ENCODE assay signal across 9 cellular contexts in the genomic region with DNA sequence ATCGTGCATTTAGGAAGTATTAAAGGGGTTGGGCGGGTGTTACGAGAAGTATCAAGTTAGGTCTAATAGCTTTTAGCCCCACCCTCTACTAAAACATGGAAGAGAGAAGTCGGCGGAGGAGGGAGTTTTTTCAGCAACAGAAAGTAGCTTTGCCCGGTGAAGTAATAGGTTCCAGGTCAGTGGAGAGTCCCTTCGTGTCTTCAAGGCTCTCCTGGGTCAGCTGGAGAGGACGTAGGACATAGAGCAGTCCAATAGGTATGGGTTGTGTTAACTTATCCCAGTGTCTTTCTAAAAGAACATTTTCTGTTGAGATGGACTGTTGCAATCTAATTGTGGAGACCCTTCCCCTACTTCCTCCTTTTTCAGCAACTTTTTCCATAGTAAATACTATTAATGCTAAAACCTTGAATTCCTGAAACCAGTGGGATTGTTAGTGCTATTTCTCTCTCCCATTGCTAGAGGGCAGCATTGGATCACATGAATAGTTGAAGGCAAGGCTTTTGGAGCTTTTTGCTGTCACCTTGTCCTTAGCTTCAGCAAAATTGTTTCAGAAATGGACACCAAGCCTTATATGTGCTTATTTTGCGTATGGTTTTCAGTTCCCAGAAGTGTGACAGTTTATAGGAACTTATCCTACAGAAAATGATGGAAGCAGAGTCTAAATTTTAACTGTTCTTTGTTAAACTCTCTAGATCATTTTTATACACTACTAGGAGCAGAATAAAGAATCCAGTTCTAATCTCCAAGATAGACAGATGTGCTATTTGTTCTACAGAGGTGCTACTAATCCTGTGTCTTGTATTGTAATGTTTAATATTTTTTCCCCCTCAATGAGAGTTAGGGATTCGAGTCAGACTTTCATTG. TPM values are rescaled to one million over a fixed set of nuclear protein-coding genes. Genes with fewer than 3 reads are reported as not detected.
DNase-seq lines count a peak whose midpoint lies in the region; ATAC-seq and TF ChIP-seq lines count a peak whose summit lies in the region.
"Had no signal": no experiment of that assay in that cellular context is flagged by ENCODE, and none has a peak within 500 bp of the region (broad histone marks: within the 10 kb centered on the region; RNA-seq: fewer than 3 reads in every experiment).

No MANE protein-coding gene starts in this region.

- H3K27me3 ChIP-seq in SK-N-SH (ENCODE audit: insufficient read depth) = no peaks in the 10 kb centered on the region
- H3K27me3 ChIP-seq: BLaER1 had no signal

- peak; percentile 16 for DNase-seq in DMS79 treated with DMSO at 0.1 percent for 48 hours (lab: John Stamatoyannopoulos, UW)
- DNase-seq in DMS79 (lab: John Stamatoyannopoulos, UW) = no peak
- DNase-seq in LoVo (ENCODE audit: low spot score) = peak; percentile 33
- DNase-seq in SK-N-SH = peak; percentile 65
- peak; percentile 51 for DNase-seq in fibroblast of villous mesenchyme (ENCODE audit: low read depth)
- peak; percentile 23 for DNase-seq in retina

- H3K9me2 ChIP-seq in SK-N-SH = no peaks in the 10 kb centered on the region

- no peak overlapping the region for H3K4me2 ChIP-seq in SK-N-SH
- H3K4me2 ChIP-seq: BLaER1 had no signal

- no peak overlapping the region; a peak in 1 of 4 replicates for H3K27ac ChIP-seq in SK-N-SH (ENCODE audit: low read depth in 2 of 2, low read length in 1 of 2)
- H3K27ac ChIP-seq: BLaER1 had no signal

- H3K4me1 ChIP-seq in SK-N-SH (ENCODE audit: control insufficient read depth in 1 of 2, insufficient read depth in 2 of 2, low read depth in 1 of 2, low read length in 1 of 2) = no peaks in the 10 kb centered on the region
- H3K4me1 ChIP-seq: BLaER1 had no signal

- no peaks in the 10 kb centered on the region for H4K20me1 ChIP-seq in SK-N-SH (ENCODE audit: insufficient read depth)

- no peak for ATAC-seq in GM19035 (IDR thresholded peaks at IDR 0.05; ENCODE audit: unreplicated experiment)
- ATAC-seq in GM21423 (IDR thresholded peaks at IDR 0.05; ENCODE audit: unreplicated experiment) = no peak

- H3K9me3 ChIP-seq in SK-N-SH = no peaks in the 10 kb centered on the region

- H3K79me2 ChIP-seq in SK-N-SH (ENCODE audit: insufficient read depth) = no peaks in the 10 kb centered on the region

- H3K4me3 ChIP-seq in SK-N-SH (ENCODE audit: low read depth in 2 of 2, low read length in 1 of 2) (no peak overlapping the region; a peak in 1 of 4 replicates), fibroblast of villous mesenchyme (ENCODE audit: low read depth, low read length) (no peak overlapping the region)
- H3K4me3 ChIP-seq: BLaER1 had no signal

- H3K36me3 ChIP-seq in SK-N-SH (replicated peaks in 1 of 2; ENCODE audit: control insufficient read depth in 1 of 2, insufficient read depth in 2 of 2, low read length in 1 of 2) = peaks cover 30 to 38% of the 10 kb centered on the region in 2 experiments

- 74% methylated on average over 10 of the region's 10 CpGs for WGBS in SK-N-SH (ENCODE audit: low lambda C conversion rate)

- no peak for TF ChIP-seq EP300 in SK-N-SH (IDR thresholded peaks at IDR 0.05; ENCODE audit: borderline replicate concordance in 1 of 2, low read depth in 1 of 2, low read length in 1 of 2)

- TF ChIP-seq RAD21 in SK-N-SH (IDR thresholded peaks at IDR 0.05; ENCODE audit: low read length) = peak; percentile 98

- POLR2A ChIA-PET in SK-N-SH (lab: Yijun Ruan, JAX) = no interaction called here

- TF ChIP-seq CTCF in SK-N-SH (IDR thresholded peaks at IDR 0.05) (peak; percentile 91), fibroblast of villous mesenchyme (IDR thresholded peaks at IDR 0.05; ENCODE audit: insufficient read depth, low read depth, low read length) (peak; percentile 75)

- H2AFZ ChIP-seq in SK-N-SH (ENCODE audit: low read depth) = no peak overlapping the region

- H3F3A ChIP-seq in SK-N-SH (replicated peaks; ENCODE audit: insufficient read depth) = peaks cover 5% of the 10 kb centered on the region

- no peak overlapping the region for H3K9ac ChIP-seq in SK-N-SH
- H3K9ac ChIP-seq: BLaER1 had no signal

- CTCF ChIA-PET in SK-N-SH (lab: Yijun Ruan, JAX) = interaction anchor here (0.5 to 5.1 kb wide), 99 partner anchors 10 to 1835 kb away, joined by 3 to 88 read pairs (median 4); no protein-coding TSS in a partner anchor

TF ChIP-seq in SK-N-SH, 30 proteins besides CTCF, POLR2A, EP300 and RAD21:
- TF ChIP-seq TCF12 (IDR thresholded peaks at IDR 0.05) = no peak
- TF ChIP-seq SMC3 (IDR thresholded peaks at IDR 0.05; ENCODE audit: low read depth, low read length) = peak; percentile 78
- TF ChIP-seq, protein P1, sequence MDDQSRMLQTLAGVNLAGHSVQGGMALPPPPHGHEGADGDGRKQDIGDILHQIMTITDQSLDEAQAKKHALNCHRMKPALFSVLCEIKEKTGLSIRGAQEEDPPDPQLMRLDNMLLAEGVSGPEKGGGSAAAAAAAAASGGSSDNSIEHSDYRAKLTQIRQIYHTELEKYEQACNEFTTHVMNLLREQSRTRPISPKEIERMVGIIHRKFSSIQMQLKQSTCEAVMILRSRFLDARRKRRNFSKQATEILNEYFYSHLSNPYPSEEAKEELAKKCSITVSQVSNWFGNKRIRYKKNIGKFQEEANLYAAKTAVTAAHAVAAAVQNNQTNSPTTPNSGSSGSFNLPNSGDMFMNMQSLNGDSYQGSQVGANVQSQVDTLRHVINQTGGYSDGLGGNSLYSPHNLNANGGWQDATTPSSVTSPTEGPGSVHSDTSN (IDR thresholded peaks at IDR 0.05) = no peak
- TF ChIP-seq MXI1 (IDR thresholded peaks at IDR 0.05; ENCODE audit: low read depth, low read length) = 0 out of 2 replicates have a peak, but pooled peaks have one; percentile 20
- no peak for TF ChIP-seq NRF1 (IDR thresholded peaks at IDR 0.05; ENCODE audit: low read depth, low read length)
- TF ChIP-seq, protein P2, sequence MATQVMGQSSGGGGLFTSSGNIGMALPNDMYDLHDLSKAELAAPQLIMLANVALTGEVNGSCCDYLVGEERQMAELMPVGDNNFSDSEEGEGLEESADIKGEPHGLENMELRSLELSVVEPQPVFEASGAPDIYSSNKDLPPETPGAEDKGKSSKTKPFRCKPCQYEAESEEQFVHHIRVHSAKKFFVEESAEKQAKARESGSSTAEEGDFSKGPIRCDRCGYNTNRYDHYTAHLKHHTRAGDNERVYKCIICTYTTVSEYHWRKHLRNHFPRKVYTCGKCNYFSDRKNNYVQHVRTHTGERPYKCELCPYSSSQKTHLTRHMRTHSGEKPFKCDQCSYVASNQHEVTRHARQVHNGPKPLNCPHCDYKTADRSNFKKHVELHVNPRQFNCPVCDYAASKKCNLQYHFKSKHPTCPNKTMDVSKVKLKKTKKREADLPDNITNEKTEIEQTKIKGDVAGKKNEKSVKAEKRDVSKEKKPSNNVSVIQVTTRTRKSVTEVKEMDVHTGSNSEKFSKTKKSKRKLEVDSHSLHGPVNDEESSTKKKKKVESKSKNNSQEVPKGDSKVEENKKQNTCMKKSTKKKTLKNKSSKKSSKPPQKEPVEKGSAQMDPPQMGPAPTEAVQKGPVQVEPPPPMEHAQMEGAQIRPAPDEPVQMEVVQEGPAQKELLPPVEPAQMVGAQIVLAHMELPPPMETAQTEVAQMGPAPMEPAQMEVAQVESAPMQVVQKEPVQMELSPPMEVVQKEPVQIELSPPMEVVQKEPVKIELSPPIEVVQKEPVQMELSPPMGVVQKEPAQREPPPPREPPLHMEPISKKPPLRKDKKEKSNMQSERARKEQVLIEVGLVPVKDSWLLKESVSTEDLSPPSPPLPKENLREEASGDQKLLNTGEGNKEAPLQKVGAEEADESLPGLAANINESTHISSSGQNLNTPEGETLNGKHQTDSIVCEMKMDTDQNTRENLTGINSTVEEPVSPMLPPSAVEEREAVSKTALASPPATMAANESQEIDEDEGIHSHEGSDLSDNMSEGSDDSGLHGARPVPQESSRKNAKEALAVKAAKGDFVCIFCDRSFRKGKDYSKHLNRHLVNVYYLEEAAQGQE (IDR thresholded peaks at IDR 0.05; ENCODE audit: low read depth, low read length) = no peak
- TF ChIP-seq, protein P3, sequence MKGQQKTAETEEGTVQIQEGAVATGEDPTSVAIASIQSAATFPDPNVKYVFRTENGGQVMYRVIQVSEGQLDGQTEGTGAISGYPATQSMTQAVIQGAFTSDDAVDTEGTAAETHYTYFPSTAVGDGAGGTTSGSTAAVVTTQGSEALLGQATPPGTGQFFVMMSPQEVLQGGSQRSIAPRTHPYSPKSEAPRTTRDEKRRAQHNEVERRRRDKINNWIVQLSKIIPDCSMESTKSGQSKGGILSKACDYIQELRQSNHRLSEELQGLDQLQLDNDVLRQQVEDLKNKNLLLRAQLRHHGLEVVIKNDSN (IDR thresholded peaks at IDR 0.05; ENCODE audit: borderline replicate concordance, low read depth) = no peak
- TF ChIP-seq GABPA (IDR thresholded peaks at IDR 0.05; ENCODE audit: low read depth) = no peak
- TF ChIP-seq SIN3A (IDR thresholded peaks at IDR 0.05; ENCODE audit: borderline replicate concordance, low read depth, low read length) = no peak
- TF ChIP-seq CHD2 (IDR thresholded peaks at IDR 0.05; ENCODE audit: low read length, partially characterized antibody) = no peak

RNA-seq across cellular contexts. Expression of a gene that starts 38.4 kb away (rescaled TPM):
- polyA plus RNA-seq in SK-N-SH (2012; rRNA removed) = 28.4 and 32.1 TPM in 2 replicates
- 47.1 and 55.7 TPM in 2 replicates for polyA plus RNA-seq in SK-N-SH (2012; cell fraction: cytosol; rRNA removed)
- 22.8 and 29.5 TPM in 2 replicates for polyA plus RNA-seq in SK-N-SH (2012; cell fraction: nucleus; rRNA removed)
- total RNA-seq in fibroblast of villous mesenchyme = 29.6 and 44.0 TPM in 2 replicates

RNA-seq across cellular contexts. Expression of a gene that starts 38.9 kb away (rescaled TPM):
- 4.6 and 6.9 TPM in 2 replicates for polyA plus RNA-seq in SK-N-SH (2012; rRNA removed)
- 6.0 and 7.0 TPM in 2 replicates for polyA plus RNA-seq in SK-N-SH (2012; cell fraction: cytosol; rRNA removed)
- 9.7 and 20.6 TPM in 2 replicates for polyA plus RNA-seq in SK-N-SH (2012; cell fraction: nucleus; rRNA removed)
- total RNA-seq in fibroblast of villous mesenchyme = 9.7 and 15.1 TPM in 2 replicates
